In genomic region chr6:53862517-53863457, GRCh38 we compare ENCODE assay signal across 1 cellular context.
TF ChIP-seq lines count a peak whose summit lies in the region.

No MANE protein-coding gene starts in this region.

TF ChIP-seq in HepG2, 621 proteins besides CTCF, POLR2A, EP300 and RAD21 (continued from another document):
- TF ChIP-seq MIXL1 (CRISPR knock-in tag; IDR thresholded peaks at IDR 0.05) (no peak), ZNF317 (CRISPR knock-in tag; IDR thresholded peaks at IDR 0.05) (no peak), POLR2AphosphoS5 (IDR thresholded peaks at IDR 0.05; ENCODE audit: low read depth, low read length) (no peak), CREM (IDR thresholded peaks at IDR 0.05) (no peak), CREM (CRISPR knock-in tag; IDR thresholded peaks at IDR 0.05) (no peak)
